In the genomic region with DNA sequence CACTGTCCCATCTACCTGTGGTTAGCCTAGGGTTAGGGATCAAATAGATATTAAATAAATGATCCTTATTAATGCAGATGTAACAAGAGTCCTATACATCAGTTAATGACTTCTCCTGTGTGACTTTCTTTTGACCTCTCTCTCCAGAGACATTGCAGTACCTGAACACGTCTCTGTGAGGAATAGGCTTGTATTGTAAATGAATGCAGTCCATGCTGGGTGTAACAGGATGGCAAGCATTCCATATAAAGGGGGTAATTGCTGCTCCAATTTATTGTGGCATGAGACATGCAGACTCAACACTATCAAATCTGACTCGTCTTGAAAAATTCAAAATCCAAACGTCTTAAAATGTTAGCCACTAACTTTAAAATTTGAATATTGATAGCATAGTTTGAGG, we compare ENCODE assay signal across 22 cellular contexts.
DNase-seq lines count a peak whose midpoint lies in the region; ATAC-seq, FAIRE-seq and TF ChIP-seq lines count a peak whose summit lies in the region.
"Had no signal": no experiment of that assay in that cellular context is flagged by ENCODE, and none has a peak within 500 bp of the region (broad histone marks: within the 10 kb centered on the region; RNA-seq: fewer than 3 reads in every experiment).

No MANE protein-coding gene starts in this region.

- no peaks in the 10 kb centered on the region for H3K36me3 Mint-ChIP-seq in activated CD8-positive, alpha-beta T cell treated with anti-CD3 and anti-CD28 coated beads for 36 hours (ENCODE audit: low read depth)
- peaks cover 0 to 3% (median 0%) of the 10 kb centered on the region in 3 donors for H3K36me3 Mint-ChIP-seq in immature natural killer cell
- H3K36me3 Mint-ChIP-seq: CD8-positive, alpha-beta T cell had no signal

- H3K27me3 ChIP-seq in small intestine (ENCODE audit: control insufficient read depth in 2 of 2, insufficient read depth in 2 of 2, low read length in 2 of 2) = peaks cover 0 to 12% of the 10 kb centered on the region in 2 donors

- DNase-seq in left colon (no peak), small intestine (peak; percentile 13), immature natural killer cell (no peak)
- DNase-seq in activated CD8-positive, alpha-beta T cell treated with anti-CD3 and anti-CD28 coated beads for 36 hours = no peak
- DNase-seq: AML-193; Caco-2; Calu3; CD4-positive, alpha-beta T cell; CD8-positive, alpha-beta T cell; DMS79 treated with DMSO at 0.1 percent for 48 hours; GF-D8 had no signal

- intact Hi-C loops in left colon (cut with DNase I, micrococcal nuclease) = no loop called here
- intact Hi-C loops in activated CD8-positive, alpha-beta T cell treated with anti-CD3 and anti-CD28 coated beads for 36 hours (cut with micrococcal nuclease) = no loop called here

- peaks cover 2% of the 10 kb centered on the region for H3K4me1 Mint-ChIP-seq in activated CD8-positive, alpha-beta T cell treated with anti-CD3 and anti-CD28 coated beads for 36 hours (ENCODE audit: low read depth)
- no peaks in the 10 kb centered on the region for H3K4me1 Mint-ChIP-seq in immature natural killer cell

- no peaks in the 10 kb centered on the region for H3K9me3 ChIP-seq in small intestine (ENCODE audit: control insufficient read depth, low read depth)
- H3K9me3 ChIP-seq: A549, Caco-2 had no signal

- H3K4me1 ChIP-seq in small intestine (ENCODE audit: control insufficient read depth in 2 of 2, insufficient read depth in 1 of 2, low read depth in 1 of 2, low read length in 1 of 2) = peaks cover 0 to 3% of the 10 kb centered on the region in 2 donors
- H3K4me1 ChIP-seq: A549 had no signal

- no peak for FAIRE-seq in small intestine (lab: Jason Lieb, UNC)
- FAIRE-seq: A549, D721Med, G401.6, GM12891, GM19239 had no signal

- H3K4me3 Mint-ChIP-seq in activated CD8-positive, alpha-beta T cell treated with anti-CD3 and anti-CD28 coated beads for 36 hours = no peak overlapping the region
- no peak overlapping the region for H3K4me3 Mint-ChIP-seq in immature natural killer cell
- H3K4me3 Mint-ChIP-seq: B cell; CD4-positive, alpha-beta T cell; CD8-positive, alpha-beta T cell had no signal

- ATAC-seq in left colon = peak; percentile 68
- no peak for ATAC-seq in activated CD8-positive, alpha-beta T cell treated with anti-CD3 and anti-CD28 coated beads for 36 hours
- no peak for ATAC-seq in GM21737 (IDR thresholded peaks at IDR 0.05; ENCODE audit: unreplicated experiment)
- ATAC-seq: A549; CD8-positive, alpha-beta T cell had no signal

- no peak overlapping the region for H3K27ac Mint-ChIP-seq in activated CD8-positive, alpha-beta T cell treated with anti-CD3 and anti-CD28 coated beads for 36 hours
- H3K27ac Mint-ChIP-seq in immature natural killer cell = no peak overlapping the region
- H3K27ac Mint-ChIP-seq: B cell; CD4-positive, alpha-beta T cell; CD8-positive, alpha-beta T cell had no signal

- peaks cover 4% of the 10 kb centered on the region for H3K9me3 Mint-ChIP-seq in activated CD8-positive, alpha-beta T cell treated with anti-CD3 and anti-CD28 coated beads for 36 hours
- peaks cover 0 to 5% (median 0%) of the 10 kb centered on the region in 6 donors for H3K9me3 Mint-ChIP-seq in immature natural killer cell
- H3K9me3 Mint-ChIP-seq: CD4-positive, alpha-beta T cell had no signal

- POLR2A ChIA-PET in activated CD8-positive, alpha-beta T cell treated with anti-CD3 and anti-CD28 coated beads for 36 hours (lab: Charles Lee) = no interaction called here

- no peak overlapping the region for H3K4me3 ChIP-seq in small intestine (ENCODE audit: low read depth in 1 of 2, low read length in 2 of 2)
- H3K4me3 ChIP-seq: A549; BLaER1 treated with 17β-estradiol and CSF1 and Interleukin-3, amounts not matched to agents 10 nM and 100 nM had no signal

- CTCF ChIA-PET in activated CD8-positive, alpha-beta T cell treated with anti-CD3 and anti-CD28 coated beads for 36 hours (lab: Charles Lee) = no interaction called here

- H3K27me3 Mint-ChIP-seq in activated CD8-positive, alpha-beta T cell treated with anti-CD3 and anti-CD28 coated beads for 36 hours = peaks cover 27% of the 10 kb centered on the region
- peaks cover 12 to 17% (median 13%) of the 10 kb centered on the region in 3 donors for H3K27me3 Mint-ChIP-seq in immature natural killer cell (ENCODE audit: low read depth in 3 of 3)

- 32 to 41% (median 33%) methylated on average over 3 of the region's 3 CpGs for WGBS in small intestine, 3 donors

- no peaks in the 10 kb centered on the region for H3K36me3 ChIP-seq in small intestine (ENCODE audit: control insufficient read depth in 2 of 2, insufficient read depth in 2 of 2, low read length in 2 of 2)
- H3K36me3 ChIP-seq: BLaER1 treated with 17β-estradiol and CSF1 and Interleukin-3, amounts not matched to agents 10 nM and 100 nM had no signal

- H3K27ac ChIP-seq in VCaP (peak overlapping the region; percentile 46; the same call in 1 of the 2 replicates), small intestine (ENCODE audit: low read depth in 1 of 2, low read length in 1 of 2) (no peak overlapping the region)
- H3K27ac ChIP-seq: 22Rv1; A549; BLaER1 treated with 17β-estradiol and CSF1 and Interleukin-3, amounts not matched to agents 10 nM and 100 nM; C4-2B had no signal

- no peak for TF ChIP-seq CTCF in VCaP (conservative IDR thresholded peaks at IDR 0.05)
- no peak for TF ChIP-seq CTCF in activated CD8-positive, alpha-beta T cell treated with anti-CD3 and anti-CD28 coated beads for 36 hours (IDR thresholded peaks at IDR 0.05)
